13 cellular contexts compared by ENCODE assay signal in genomic region chr13:74825170-74825948, GRCh38.
DNase-seq lines count a peak whose midpoint lies in the region; ATAC-seq and TF ChIP-seq lines count a peak whose summit lies in the region.
"Had no signal": no experiment of that assay in that cellular context is flagged by ENCODE, and none has a peak within 500 bp of the region (broad histone marks: within the 10 kb centered on the region; RNA-seq: fewer than 3 reads in every experiment).

No MANE protein-coding gene starts in this region.

- H3K36me3 ChIP-seq in kidney epithelial cell (ENCODE audit: control insufficient read depth, insufficient read depth, low read length) = no peaks in the 10 kb centered on the region

- TF ChIP-seq CTCF in choroid plexus epithelial cell (conservative IDR thresholded peaks at IDR 0.05; ENCODE audit: low read depth, low read length) = no peak
- no peak for TF ChIP-seq CTCF in kidney epithelial cell (IDR thresholded peaks at IDR 0.05; ENCODE audit: insufficient read depth, low read length, poor library complexity, severe bottlenecking)

- peak; percentile 35 for DNase-seq in ACHN
- DNase-seq in HS-27A (ENCODE audit: low read depth) = peak; percentile 1
- DNase-seq in choroid plexus epithelial cell (ENCODE audit: low read depth) = peak; percentile 91
- DNase-seq in kidney epithelial cell (ENCODE audit: low read depth) = peak; percentile 39
- no peak for DNase-seq in stimulated activated CD4-positive, alpha-beta T cell treated with anti-CD3 and anti-CD28 coated beads, Interleukin-2, amount 100 ng/mL, for 48 hours
- no peak for DNase-seq in LoVo (ENCODE audit: low spot score)
- no peak for DNase-seq in NCI-H1417 treated with DMSO at 0.1 percent for 48 hours (lab: John Stamatoyannopoulos, UW)
- DNase-seq: activated CD4-positive, alpha-beta T cell treated with anti-CD3 and anti-CD28 coated beads, Interleukin-2, amount 50 U/mL, for 48 hours; amygdala; CD4-positive, alpha-beta T cell; stimulated activated naive CD8-positive, alpha-beta T cell treated with anti-CD3 and anti-CD28 coated beads, Interleukin-15, amount 100 ng/mL, for 72 hours had no signal

- no peak for ATAC-seq in GM19023 (IDR thresholded peaks at IDR 0.05; ENCODE audit: unreplicated experiment)
- ATAC-seq: HepG2; stimulated activated naive CD8-positive, alpha-beta T cell treated with anti-CD3 and anti-CD28 coated beads, Interleukin-15, amount 100 ng/mL, for 72 hours had no signal

- no peaks in the 10 kb centered on the region for H3K27me3 ChIP-seq in kidney epithelial cell (ENCODE audit: control insufficient read depth, insufficient read depth, low read length)

- H3K4me3 ChIP-seq in choroid plexus epithelial cell (ENCODE audit: low read depth, low read length) (no peak overlapping the region), kidney epithelial cell (ENCODE audit: low read depth, low read length) (no peak overlapping the region)

- in situ Hi-C loops in ACHN (cut with HindIII; ENCODE audit: low pct_ligation_motif_present, low pct_unique_long_range_greater_than_20kb, low sequenced_read_pairs) = no loop called here

Comparison
In these comparisons a context has a peak if more than half of its experiments do, and no peak if none do; other contexts are left out.
1. DNase-seq: peak in ACHN (single experiment), HS-27A (single experiment), choroid plexus epithelial cell (single experiment) and kidney epithelial cell (single experiment); none in stimulated activated CD4-positive, alpha-beta T cell treated with anti-CD3 and anti-CD28 coated beads, Interleukin-2, amount 100 ng/mL, for 48 hours (0 of 2), LoVo (single experiment) and NCI-H1417 treated with DMSO at 0.1 percent for 48 hours (single experiment).